ENCODE assay signal across 9 cellular contexts in the genomic region with DNA sequence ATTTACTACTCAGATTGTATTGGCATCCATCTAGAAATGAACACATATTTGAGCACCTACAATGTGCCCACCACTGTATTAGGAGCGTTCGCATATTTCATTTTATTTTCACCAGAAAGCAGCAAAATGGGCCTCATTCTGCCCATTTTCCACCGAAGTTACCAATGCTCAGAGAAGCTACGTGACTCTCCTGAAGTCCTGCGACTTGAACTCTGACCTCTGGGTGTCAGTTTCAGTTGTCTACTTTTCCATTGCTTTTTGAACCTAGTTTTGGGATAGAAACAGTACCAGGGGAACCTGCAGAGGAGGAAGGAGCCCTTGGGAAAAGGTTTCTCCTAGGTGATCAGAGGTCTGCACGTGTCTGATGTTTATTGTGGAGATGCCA.
"Had no signal": no experiment of that assay in that cellular context is flagged by ENCODE, and none has a peak within 500 bp of the region (broad histone marks: within the 10 kb centered on the region; RNA-seq: fewer than 3 reads in every experiment).

No MANE protein-coding gene starts in this region.

- FAIRE-seq: H1, H54, K562 had no signal

- H2AFZ ChIP-seq: GM23338 had no signal

- H3K4me2 ChIP-seq: GM23338 had no signal

- DNase-seq: HCEC 1CT, IMR-90, KG1 had no signal

- H3K4me3 ChIP-seq: GM23338, K562 had no signal

- H3K27ac Mint-ChIP-seq: GM23338, H9 had no signal

- H3K27ac ChIP-seq: HL-60 had no signal

- H3K4me3 Mint-ChIP-seq: GM23338, H9 had no signal
